In genomic region chr9:109910616-109911568, GRCh38 we compare ENCODE assay signal across 11 cellular contexts.
DNase-seq lines count a peak whose midpoint lies in the region; ATAC-seq and TF ChIP-seq lines count a peak whose summit lies in the region.
"Had no signal": no experiment of that assay in that cellular context is flagged by ENCODE, and none has a peak within 500 bp of the region (broad histone marks: within the 10 kb centered on the region; RNA-seq: fewer than 3 reads in every experiment).

No MANE protein-coding gene starts in this region.

- H3K9me3 ChIP-seq in duodenal mucosa (ENCODE audit: control insufficient read depth in 1 of 2, low read length in 2 of 2) (no peaks in the 10 kb centered on the region), tibial nerve (no peaks in the 10 kb centered on the region)
- H3K9me3 ChIP-seq: MG63 had no signal

- 71 to 72% methylated on average over 8 of the region's 8 CpGs for WGBS in tibial nerve, 2 donors

- no peaks in the 10 kb centered on the region for H3K36me3 ChIP-seq in duodenal mucosa (ENCODE audit: control insufficient read depth in 1 of 2, insufficient read depth in 2 of 2, low read length in 2 of 2)
- H3K36me3 ChIP-seq in tibial nerve: no peaks in the 10 kb centered on the region
- H3K36me3 ChIP-seq: MG63 had no signal

- H3K4me1 ChIP-seq in duodenal mucosa (ENCODE audit: control insufficient read depth in 1 of 2, insufficient read depth in 2 of 2, low read length in 2 of 2) (peaks cover 26 to 38% of the 10 kb centered on the region in 2 donors), tibial nerve (peaks cover 0 to 24% (median 10%) of the 10 kb centered on the region in 4 donors)

- H3K27me3 ChIP-seq in duodenal mucosa (ENCODE audit: control insufficient read depth in 1 of 2, insufficient read depth in 2 of 2, low read length in 2 of 2) (no peaks in the 10 kb centered on the region), tibial nerve (no peaks in the 10 kb centered on the region)
- H3K27me3 ChIP-seq: MG63 had no signal

- no peak for TF ChIP-seq EP300 in tibial nerve (IDR thresholded peaks at IDR 0.05)

- no peak for ATAC-seq in GM21717 (IDR thresholded peaks at IDR 0.05; ENCODE audit: unreplicated experiment)

- no peak for TF ChIP-seq CTCF in tibial nerve (IDR thresholded peaks at IDR 0.05)

- DNase-seq in AG08395 (ENCODE audit: low spot score): peak; percentile 62
- DNase-seq in NCI-H226: peak; percentile 63
- DNase-seq in lung microvascular endothelial cell (ENCODE audit: low read depth in 2 of 2): peak; percentile 77 to 90
- no peak for DNase-seq in NCI-H510A treated with DMSO at 0.1 percent for 48 hours (lab: John Stamatoyannopoulos, UW)
- no peak for DNase-seq in tibial nerve (ENCODE audit: low spot score in 2 of 2)
- DNase-seq in NCI-H748 treated with DMSO at 0.1 percent for 48 hours (lab: John Stamatoyannopoulos, UW): no peak
- DNase-seq: CD4-positive, alpha-beta memory T cell; MG63; RPMI8226 had no signal

- H3K4me3 ChIP-seq in duodenal mucosa (ENCODE audit: low read depth in 1 of 2, low read length in 2 of 2) (no peak overlapping the region), tibial nerve (no peak overlapping the region)
- H3K4me3 ChIP-seq: MG63 had no signal

- H3K9ac ChIP-seq in duodenal mucosa (ENCODE audit: low read depth in 1 of 2, low read length in 2 of 2): no peak overlapping the region

- H3K27ac ChIP-seq in duodenal mucosa (ENCODE audit: low read depth, low read length) (peak overlapping the region; percentile 72), tibial nerve (peak overlapping the region in 2 of 4 donors; percentile 32 to 51)

- TF ChIP-seq POLR2A in tibial nerve (IDR thresholded peaks at IDR 0.05): no peak

Comparison
In these comparisons a context has a peak if more than half of its experiments do, and no peak if none do; other contexts are left out.
1. DNase-seq: peak in AG08395 (single experiment), NCI-H226 (single experiment) and lung microvascular endothelial cell (2 of 2); none in NCI-H510A treated with DMSO at 0.1 percent for 48 hours (single experiment), tibial nerve (0 of 2) and NCI-H748 treated with DMSO at 0.1 percent for 48 hours (single experiment).